19 cellular contexts compared by ENCODE assay signal in the genomic region with DNA sequence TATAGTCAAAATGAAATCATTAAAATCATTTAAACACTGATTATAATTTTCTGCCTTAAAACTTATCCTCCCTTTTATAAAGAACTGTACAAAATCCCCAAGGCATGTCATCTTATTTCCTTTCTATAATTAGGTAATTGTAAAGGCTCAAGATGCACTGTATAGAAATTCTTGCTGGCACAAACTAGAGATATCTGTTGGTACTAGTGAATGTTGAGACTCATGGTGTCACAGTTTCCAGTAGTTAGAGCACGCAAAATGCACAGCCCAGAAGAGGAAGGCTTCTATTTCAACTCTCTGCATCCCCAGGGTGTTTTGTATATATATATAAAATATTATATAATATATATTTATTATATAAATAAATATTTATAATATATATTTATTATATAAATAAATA. TPM values are rescaled to one million over a fixed set of nuclear protein-coding genes. Genes with fewer than 3 reads are reported as not detected.
DNase-seq lines count a peak whose midpoint lies in the region; ATAC-seq, FAIRE-seq and TF ChIP-seq lines count a peak whose summit lies in the region.
"Had no signal": no experiment of that assay in that cellular context is flagged by ENCODE, and none has a peak within 500 bp of the region (broad histone marks: within the 10 kb centered on the region; RNA-seq: fewer than 3 reads in every experiment).

No MANE protein-coding gene starts in this region.

- H3K36me3 ChIP-seq in HepG2 (replicated peaks in 1 of 2; ENCODE audit: control insufficient read depth in 1 of 2, insufficient read depth in 2 of 2, low read length in 2 of 2) (peaks cover 11 to 21% of the 10 kb centered on the region in 2 experiments), right lobe of liver (peaks cover 0 to 18% (median 8%) of the 10 kb centered on the region in 4 donors), OCI-LY7 (ENCODE audit: insufficient read depth, low read length) (no peaks in the 10 kb centered on the region), mesendoderm (ENCODE audit: control insufficient read depth, insufficient read depth, low read length) (no peaks in the 10 kb centered on the region)

- in situ Hi-C loops in HepG2 (cut with HindIII; ENCODE audit: extremely low pct_ligation_motif_present, low pct_unique_long_range_greater_than_20kb) = no loop called here

- no peak overlapping the region for H2BK120ac ChIP-seq in mesendoderm (ENCODE audit: low read depth, low read length)

- H3K9me2 ChIP-seq in OCI-LY7 (ENCODE audit: insufficient read depth, low read length) = no peaks in the 10 kb centered on the region

- peak; percentile 43; the same call in 1 of the 3 replicates for ATAC-seq in HepG2
- no peak for ATAC-seq in right lobe of liver
- ATAC-seq in stimulated activated naive CD8-positive, alpha-beta T cell treated with anti-CD3 and anti-CD28 coated beads, Interleukin-15, amount 100 ng/mL, for 72 hours = peak; percentile 52
- ATAC-seq: A549, GM12878 had no signal

- H4K20me1 ChIP-seq in HepG2 (ENCODE audit: insufficient read depth, low read length) = no peaks in the 10 kb centered on the region
- H4K20me1 ChIP-seq in OCI-LY7 (ENCODE audit: insufficient read depth, low read length) = no peaks in the 10 kb centered on the region

- no peak overlapping the region for H3K56ac ChIP-seq in mesendoderm (ENCODE audit: low read length)

- no peak overlapping the region for H3K23ac ChIP-seq in mesendoderm (ENCODE audit: low read length)

- no peaks in the 10 kb centered on the region for H3K27me3 Mint-ChIP-seq in stimulated activated naive CD8-positive, alpha-beta T cell treated with anti-CD3 and anti-CD28 coated beads, Interleukin-15, amount 100 ng/mL, for 72 hours

- TF ChIP-seq CTCF in HepG2 (CRISPR knock-in tag; IDR thresholded peaks at IDR 0.05) = no peak
- TF ChIP-seq CTCF in right lobe of liver (IDR thresholded peaks at IDR 0.05) = no peak
- TF ChIP-seq CTCF in OCI-LY7 (conservative IDR thresholded peaks at IDR 0.05; ENCODE audit: low read length) = no peak

- H3K9me3 Mint-ChIP-seq in stimulated activated naive CD8-positive, alpha-beta T cell treated with anti-CD3 and anti-CD28 coated beads, Interleukin-15, amount 100 ng/mL, for 72 hours = no peaks in the 10 kb centered on the region

- H3K79me2 ChIP-seq in HepG2 (ENCODE audit: insufficient read depth, low read length) (no peaks in the 10 kb centered on the region), OCI-LY7 (ENCODE audit: insufficient read depth, low read depth, low read length) (no peaks in the 10 kb centered on the region), mesendoderm (ENCODE audit: control insufficient read depth, insufficient read depth, low read length) (no peaks in the 10 kb centered on the region)

- POLR2A ChIA-PET in HepG2 (lab: Yijun Ruan, JAX) (no interaction called here), OCI-LY7 (lab: Charles Lee) (no interaction called here)

- no peak for TF ChIP-seq POLR2A in HepG2 (IDR thresholded peaks at IDR 0.05; ENCODE audit: insufficient read depth in 1 of 2, low read depth in 2 of 2, low read length in 2 of 2)
- TF ChIP-seq POLR2A in right lobe of liver (IDR thresholded peaks at IDR 0.05) = no peak

- no peaks in the 10 kb centered on the region for H3K4me1 Mint-ChIP-seq in stimulated activated naive CD8-positive, alpha-beta T cell treated with anti-CD3 and anti-CD28 coated beads, Interleukin-15, amount 100 ng/mL, for 72 hours

- H3K9me3 ChIP-seq in HepG2 (ENCODE audit: low read length) (no peaks in the 10 kb centered on the region), right lobe of liver (no peaks in the 10 kb centered on the region), OCI-LY7 (ENCODE audit: low read length) (no peaks in the 10 kb centered on the region)
- H3K9me3 ChIP-seq: A549 had no signal

- H3K27me3 ChIP-seq in HepG2 (ENCODE audit: control insufficient read depth in 1 of 2, insufficient read depth in 2 of 2, low read length in 2 of 2) = no peaks in the 10 kb centered on the region; a peak in 1 of 5 replicates
- no peaks in the 10 kb centered on the region for H3K27me3 ChIP-seq in right lobe of liver
- H3K27me3 ChIP-seq in mesendoderm (ENCODE audit: insufficient read depth, low read length, poor library complexity) = no peaks in the 10 kb centered on the region

- H3K27ac Mint-ChIP-seq in stimulated activated naive CD8-positive, alpha-beta T cell treated with anti-CD3 and anti-CD28 coated beads, Interleukin-15, amount 100 ng/mL, for 72 hours = no peak overlapping the region

- intact Hi-C loops in HepG2 (cut with micrococcal nuclease; ENCODE audit: unreplicated experiment) (no loop called here), right lobe of liver (cut with DNase I) (no loop called here), OCI-LY7 (cut with micrococcal nuclease; ENCODE audit: unreplicated experiment) (no loop called here)

- no peak overlapping the region for H2BK15ac ChIP-seq in mesendoderm (replicated peaks; ENCODE audit: low read depth)

- H4K8ac ChIP-seq in mesendoderm (ENCODE audit: low read depth, low read length) = no peak overlapping the region

- DNase-seq in NCI-H82 (lab: John Stamatoyannopoulos, UW) = peak; percentile 45
- no peak for DNase-seq in NCI-H82 treated with DMSO at 0.1 percent for 48 hours (lab: John Stamatoyannopoulos, UW; ENCODE audit: unreplicated experiment)
- no peak for DNase-seq in HepG2 (ENCODE audit: low spot score)
- DNase-seq in right lobe of liver = no peak
- DNase-seq in OCI-LY7 (ENCODE audit: low spot score) = peak; percentile 10
- DNase-seq in stimulated activated naive CD8-positive, alpha-beta T cell treated with anti-CD3 and anti-CD28 coated beads, Interleukin-15, amount 100 ng/mL, for 72 hours = no peak
- no peak for DNase-seq in stimulated activated CD8-positive, alpha-beta memory T cell treated with anti-CD3 and anti-CD28 coated beads, Interleukin-4, amount 100 ng/mL, for 48 hours
- DNase-seq in mesendoderm = no peak
- DNase-seq: C1 segment of cervical spinal cord; GDM1; GM23248; NCI-H1048; NCI-H187 treated with DMSO at 0.1 percent for 48 hours; NCI-H524; NK-92 treated with Interleukin-12 subunit alpha and Interleukin-12 subunit beta, amount 100 ng/mL, for 24 hours; PC-9; T-helper 1 cell had no signal

- 0% methylated on average over 1 of the region's 1 CpG for WGBS in HepG2 (ENCODE audit: low lambda C conversion rate)
- whole genome bisulfite sequencing in right lobe of liver (ENCODE audit: insufficient coverage, low coverage, low lambda C conversion rate, missing lambda C conversion rate) = 0% methylated on average over 1 of the region's 1 CpG
- no CpG with 5 or more reads among the region's 1 CpG for WGBS in mesendoderm (ENCODE audit: extremely low coverage, insufficient coverage, low lambda C conversion rate)

- CTCF ChIA-PET in HepG2 (lab: Yijun Ruan, JAX; ENCODE audit: low intra/inter-chr PET ratio, low total read pairs) = no interaction called here
- CTCF ChIA-PET in OCI-LY7 (lab: Charles Lee; ENCODE audit: unreplicated experiment) = no interaction called here

- BruUV-seq in HepG2 (replicated peaks; lab: Mats Ljungman, UMichigan) (no TSS peak), OCI-LY7 (replicated peaks; lab: Mats Ljungman, UMichigan) (no TSS peak)

- H3K4me2 ChIP-seq in HepG2 (ENCODE audit: low read depth, low read length) (no peak overlapping the region), OCI-LY7 (ENCODE audit: low read length) (no peak overlapping the region), mesendoderm (ENCODE audit: low read length) (no peak overlapping the region)
- H3K4me2 ChIP-seq: A549, PC-9 had no signal

- H4K5ac ChIP-seq in mesendoderm (ENCODE audit: low read length) = no peak overlapping the region

- H2BK5ac ChIP-seq in mesendoderm (ENCODE audit: low read length) = no peak overlapping the region

- no peak for TF ChIP-seq RAD21 in HepG2 (CRISPR knock-in tag; IDR thresholded peaks at IDR 0.05)

- H3K9ac ChIP-seq in HepG2 (ENCODE audit: insufficient read depth, low read depth, low read length) (no peak overlapping the region), mesendoderm (ENCODE audit: low read length) (no peak overlapping the region)
- H3K9ac ChIP-seq: GM23248 had no signal

- H3K4me3 ChIP-seq in HepG2 (replicated peaks in 1 of 3; ENCODE audit: insufficient read depth in 1 of 3, low read depth in 2 of 3, low read length in 3 of 3) = no peak overlapping the region
- H3K4me3 ChIP-seq in right lobe of liver = no peak overlapping the region
- no peak overlapping the region for H3K4me3 ChIP-seq in OCI-LY7 (ENCODE audit: low read depth, low read length, poor library complexity, severe bottlenecking)
- H3K4me3 ChIP-seq in mesendoderm (ENCODE audit: low read length) = no peak overlapping the region
- H3K4me3 ChIP-seq: A549, GM12878, GM23248, PC-9 had no signal

- H3K79me1 ChIP-seq in mesendoderm (ENCODE audit: low read length) = no peaks in the 10 kb centered on the region

- no peak for FAIRE-seq in HepG2 (lab: Jason Lieb, UNC)
- FAIRE-seq: A549, GM12878 had no signal

- no peak overlapping the region for H3K4ac ChIP-seq in mesendoderm (ENCODE audit: low read depth, low read length)

- H3K27ac ChIP-seq in HepG2 (ENCODE audit: extremely low read length, insufficient read depth, low read length) = no peak overlapping the region
- H3K27ac ChIP-seq in right lobe of liver = no peak overlapping the region
- no peak overlapping the region for H3K27ac ChIP-seq in OCI-LY7 (ENCODE audit: low read depth, low read length, poor library complexity, severe bottlenecking)
- H3K27ac ChIP-seq in mesendoderm (ENCODE audit: low read depth, low read length) = no peak overlapping the region
- H3K27ac ChIP-seq: A549, GM23248, PC-9 had no signal

- H2AFZ ChIP-seq in HepG2 (ENCODE audit: low read length) = no peak overlapping the region
- no peak overlapping the region for H2AFZ ChIP-seq in OCI-LY7 (ENCODE audit: low read length)
- H2AFZ ChIP-seq: GM23248, PC-9 had no signal

- H3K4me1 ChIP-seq in HepG2 (ENCODE audit: insufficient read depth, low read length) (no peaks in the 10 kb centered on the region), right lobe of liver (peaks cover 0 to 16% (median 8%) of the 10 kb centered on the region in 4 donors), OCI-LY7 (ENCODE audit: insufficient read depth, low read length, poor library complexity, severe bottlenecking) (no peaks in the 10 kb centered on the region), mesendoderm (ENCODE audit: control insufficient read depth, low read depth, low read length) (no peaks in the 10 kb centered on the region)
- H3K4me1 ChIP-seq: A549 had no signal

- H3K4me3 Mint-ChIP-seq in stimulated activated naive CD8-positive, alpha-beta T cell treated with anti-CD3 and anti-CD28 coated beads, Interleukin-15, amount 100 ng/mL, for 72 hours = no peak overlapping the region

- H2AK5ac ChIP-seq in mesendoderm (ENCODE audit: low read length) = no peak overlapping the region

- TF ChIP-seq EP300 in HepG2 (IDR thresholded peaks at IDR 0.05; ENCODE audit: low read depth in 2 of 2, low read length in 2 of 2) (no peak), HepG2 (CRISPR knock-in tag; IDR thresholded peaks at IDR 0.05; ENCODE audit: borderline replicate concordance) (no peak)

- H3K18ac ChIP-seq in mesendoderm (ENCODE audit: low read length) = no peak overlapping the region

RNA-seq across cellular contexts. Expression of gene PLA2G12A, which starts 22.7 kb away (rescaled TPM):
- total RNA-seq in HepG2 (2016; rRNA removed; fragmentation: Illumina TruSeq; extraction: Trizol) (38.7 and 61.2 TPM in 2 replicates), right lobe of liver (10 to 100 TPM; 22.0 to 31.9 (median 27.4) TPM), OCI-LY7 (2022) (31.4 and 35.9 TPM in 2 replicates)
- 80.9 and 88.4 TPM in 2 replicates for total RNA-seq in HepG2 (2016; cell fraction: cytosol; rRNA removed; fragmentation: Illumina TruSeq; extraction: Trizol; ENCODE audit: low read depth)
- 38.8 and 49.0 TPM in 2 replicates for total RNA-seq in HepG2 (2016; cell fraction: insoluble cytoplasmic fraction; rRNA removed; fragmentation: Illumina TruSeq; extraction: Trizol)
- total RNA-seq in HepG2 (2016; cell fraction: membrane; rRNA removed; fragmentation: Illumina TruSeq; extraction: Trizol) = 93.3 and 109 TPM in 2 replicates
- 45.0 and 51.2 TPM in 2 replicates for total RNA-seq in HepG2 (2016; cell fraction: nucleus; rRNA removed; fragmentation: Illumina TruSeq; extraction: Trizol)
- 54.9 and 64.0 TPM in 2 replicates for polyA plus RNA-seq in HepG2 (2011; rRNA removed)
- 12.2 and 21.4 TPM in 2 replicates for polyA plus RNA-seq in HepG2 (2011; cell fraction: cytosol; rRNA removed)
- polyA plus RNA-seq in HepG2 (2011; cell fraction: nucleus; rRNA removed) = 15.8 and 25.0 TPM in 2 replicates
- polyA plus RNA-seq in HepG2 (2012) = 9.0 and 34.2 TPM in 2 replicates
- polyA plus RNA-seq in HepG2 (2016; cell fraction: cytosol; fragmentation: Illumina TruSeq; extraction: Trizol; ENCODE audit: low read depth) = 110 and 124 TPM in 2 replicates
- polyA plus RNA-seq in HepG2 (2016; cell fraction: insoluble cytoplasmic fraction; fragmentation: Illumina TruSeq; extraction: Trizol; ENCODE audit: low read depth) = 45.8 and 54.7 TPM in 2 replicates
- polyA plus RNA-seq in HepG2 (2016; cell fraction: membrane; fragmentation: Illumina TruSeq; extraction: Trizol; ENCODE audit: low read depth) = 99.5 and 101 TPM in 2 replicates
- polyA plus RNA-seq in HepG2 (2016; cell fraction: nucleus; fragmentation: Illumina TruSeq; extraction: Trizol; ENCODE audit: insufficient read depth, low read depth) = 54.3 and 81.9 TPM in 2 replicates
- polyA minus RNA-seq in HepG2 (2011; rRNA and poly(A)+ RNA removed; ENCODE audit: low replicate concordance) = 58.3 and 120 TPM in 2 replicates
- 6.7 and 15.7 TPM in 2 replicates for polyA minus RNA-seq in HepG2 (2011; cell fraction: cytosol; rRNA and poly(A)+ RNA removed)
- 69.3 and 164 TPM in 2 replicates for polyA minus RNA-seq in HepG2 (2011; cell fraction: nucleus; rRNA and poly(A)+ RNA removed)
- total RNA-seq in OCI-LY7 (2014; rRNA removed; shearing (Covaris generic)) = 9.0 and 18.1 TPM in 2 replicates
- polyA plus RNA-seq in mesendoderm (2013, experiment 1 of 2) = 37.7 TPM
- polyA plus RNA-seq in mesendoderm (2013, experiment 2 of 2) = 39.6 TPM

RNA-seq across cellular contexts. Expression of gene CFI, which starts 49.3 kb away (rescaled TPM):
- total RNA-seq in HepG2 (2016; rRNA removed; fragmentation: Illumina TruSeq; extraction: Trizol) = 152 and 337 TPM in 2 replicates
- total RNA-seq in HepG2 (2016; cell fraction: cytosol; rRNA removed; fragmentation: Illumina TruSeq; extraction: Trizol; ENCODE audit: low read depth) = 15.8 and 21.4 TPM in 2 replicates
- 142 and 328 TPM in 2 replicates for total RNA-seq in HepG2 (2016; cell fraction: insoluble cytoplasmic fraction; rRNA removed; fragmentation: Illumina TruSeq; extraction: Trizol)
- 27.3 and 39.9 TPM in 2 replicates for total RNA-seq in HepG2 (2016; cell fraction: membrane; rRNA removed; fragmentation: Illumina TruSeq; extraction: Trizol)
- total RNA-seq in HepG2 (2016; cell fraction: nucleus; rRNA removed; fragmentation: Illumina TruSeq; extraction: Trizol) = 355 and 402 TPM in 2 replicates
- 281 and 284 TPM in 2 replicates for polyA plus RNA-seq in HepG2 (2011; rRNA removed)
- 92.5 and 172 TPM in 2 replicates for polyA plus RNA-seq in HepG2 (2011; cell fraction: cytosol; rRNA removed)
- 286 and 387 TPM in 2 replicates for polyA plus RNA-seq in HepG2 (2011; cell fraction: nucleus; rRNA removed)
- 210 and 251 TPM in 2 replicates for polyA plus RNA-seq in HepG2 (2012)
- polyA plus RNA-seq in HepG2 (2016; cell fraction: cytosol; fragmentation: Illumina TruSeq; extraction: Trizol; ENCODE audit: low read depth) = 15.3 and 18.6 TPM in 2 replicates
- polyA plus RNA-seq in HepG2 (2016; cell fraction: insoluble cytoplasmic fraction; fragmentation: Illumina TruSeq; extraction: Trizol; ENCODE audit: low read depth) = 118 and 125 TPM in 2 replicates
- polyA plus RNA-seq in HepG2 (2016; cell fraction: membrane; fragmentation: Illumina TruSeq; extraction: Trizol; ENCODE audit: low read depth) = 19.9 and 24.7 TPM in 2 replicates
- polyA plus RNA-seq in HepG2 (2016; cell fraction: nucleus; fragmentation: Illumina TruSeq; extraction: Trizol; ENCODE audit: insufficient read depth, low read depth) = 455 and 463 TPM in 2 replicates
- polyA minus RNA-seq in HepG2 (2011; rRNA and poly(A)+ RNA removed; ENCODE audit: low replicate concordance) = 0.12 and 62.8 TPM in 2 replicates
- polyA minus RNA-seq in HepG2 (2011; cell fraction: cytosol; rRNA and poly(A)+ RNA removed) = 96.0 and 152 TPM in 2 replicates
- polyA minus RNA-seq in HepG2 (2011; cell fraction: nucleus; rRNA and poly(A)+ RNA removed) = 417 and 536 TPM in 2 replicates
- total RNA-seq in right lobe of liver = 100 to 1,000 TPM; 316 to 610 (median 469) TPM
- not detected in 2 replicates for total RNA-seq in OCI-LY7 (2014; rRNA removed; shearing (Covaris generic))
- not detected in 2 replicates for total RNA-seq in OCI-LY7 (2022)
- polyA plus RNA-seq in mesendoderm (2013, experiment 1 of 2) = not detected
- not detected for polyA plus RNA-seq in mesendoderm (2013, experiment 2 of 2)

RNA-seq across cellular contexts. Expression of gene CASP6, which starts 49.3 kb away (rescaled TPM):
- total RNA-seq in HepG2 (2016; rRNA removed; fragmentation: Illumina TruSeq; extraction: Trizol) = 34.6 and 42.4 TPM in 2 replicates
- total RNA-seq in HepG2 (2016; cell fraction: cytosol; rRNA removed; fragmentation: Illumina TruSeq; extraction: Trizol; ENCODE audit: low read depth) = 5.4 and 5.6 TPM in 2 replicates
- total RNA-seq in HepG2 (2016; cell fraction: insoluble cytoplasmic fraction; rRNA removed; fragmentation: Illumina TruSeq; extraction: Trizol) = 32.0 and 42.9 TPM in 2 replicates
- total RNA-seq in HepG2 (2016; cell fraction: membrane; rRNA removed; fragmentation: Illumina TruSeq; extraction: Trizol) = 8.5 and 10.8 TPM in 2 replicates
- 9.2 and 16.4 TPM in 2 replicates for total RNA-seq in HepG2 (2016; cell fraction: nucleus; rRNA removed; fragmentation: Illumina TruSeq; extraction: Trizol)
- polyA plus RNA-seq in HepG2 (2011; rRNA removed) = 14.7 and 19.7 TPM in 2 replicates
- polyA plus RNA-seq in HepG2 (2011; cell fraction: cytosol; rRNA removed) = 11.7 and 21.6 TPM in 2 replicates
- 3.0 and 5.4 TPM in 2 replicates for polyA plus RNA-seq in HepG2 (2011; cell fraction: nucleus; rRNA removed)
- 12.4 and 13.2 TPM in 2 replicates for polyA plus RNA-seq in HepG2 (2012)
- 4.6 and 5.3 TPM in 2 replicates for polyA plus RNA-seq in HepG2 (2016; cell fraction: cytosol; fragmentation: Illumina TruSeq; extraction: Trizol; ENCODE audit: low read depth)
- polyA plus RNA-seq in HepG2 (2016; cell fraction: insoluble cytoplasmic fraction; fragmentation: Illumina TruSeq; extraction: Trizol; ENCODE audit: low read depth) = 41.5 and 42.2 TPM in 2 replicates
- polyA plus RNA-seq in HepG2 (2016; cell fraction: membrane; fragmentation: Illumina TruSeq; extraction: Trizol; ENCODE audit: low read depth) = 7.8 and 9.4 TPM in 2 replicates
- polyA plus RNA-seq in HepG2 (2016; cell fraction: nucleus; fragmentation: Illumina TruSeq; extraction: Trizol; ENCODE audit: insufficient read depth, low read depth) = 22.9 and 25.4 TPM in 2 replicates
- 12.1 and 18.4 TPM in 2 replicates for polyA minus RNA-seq in HepG2 (2011; rRNA and poly(A)+ RNA removed; ENCODE audit: low replicate concordance)
- polyA minus RNA-seq in HepG2 (2011; cell fraction: cytosol; rRNA and poly(A)+ RNA removed) = 7.5 and 9.4 TPM in 2 replicates
- polyA minus RNA-seq in HepG2 (2011; cell fraction: nucleus; rRNA and poly(A)+ RNA removed) = 4.6 and 9.7 TPM in 2 replicates
- 10 to 100 TPM; 14.1 to 18.4 (median 15.3) TPM for total RNA-seq in right lobe of liver
- total RNA-seq in OCI-LY7 (2014; rRNA removed; shearing (Covaris generic)) = 8.1 and 10.1 TPM in 2 replicates
- total RNA-seq in OCI-LY7 (2022) = 9.1 and 9.2 TPM in 2 replicates
- 30.0 TPM for polyA plus RNA-seq in mesendoderm (2013, experiment 1 of 2)
- 31.9 TPM for polyA plus RNA-seq in mesendoderm (2013, experiment 2 of 2)

Comparison
In these comparisons a context has a peak if more than half of its experiments do, and no peak if none do; other contexts are left out.
1. DNase-seq: peak in NCI-H82 (single experiment) and OCI-LY7 (single experiment); none in NCI-H82 treated with DMSO at 0.1 percent for 48 hours (single experiment), HepG2 (single experiment), right lobe of liver (0 of 3), stimulated activated naive CD8-positive, alpha-beta T cell treated with anti-CD3 and anti-CD28 coated beads, Interleukin-15, amount 100 ng/mL, for 72 hours (0 of 2), stimulated activated CD8-positive, alpha-beta memory T cell treated with anti-CD3 and anti-CD28 coated beads, Interleukin-4, amount 100 ng/mL, for 48 hours (single experiment) and mesendoderm (single experiment).
2. ATAC-seq: peak in HepG2 (single experiment) and stimulated activated naive CD8-positive, alpha-beta T cell treated with anti-CD3 and anti-CD28 coated beads, Interleukin-15, amount 100 ng/mL, for 72 hours (single experiment); none in right lobe of liver (0 of 4).
3. RNA of gene CFI, which starts 49.3 kb away (total RNA-seq): 316 to 610 TPM in right lobe of liver and 15.8 to 402 TPM in HepG2; not detected in OCI-LY7; every median in the first group is over 10 times any median in the second.